8 cellular contexts compared by ENCODE assay signal in the genomic region with DNA sequence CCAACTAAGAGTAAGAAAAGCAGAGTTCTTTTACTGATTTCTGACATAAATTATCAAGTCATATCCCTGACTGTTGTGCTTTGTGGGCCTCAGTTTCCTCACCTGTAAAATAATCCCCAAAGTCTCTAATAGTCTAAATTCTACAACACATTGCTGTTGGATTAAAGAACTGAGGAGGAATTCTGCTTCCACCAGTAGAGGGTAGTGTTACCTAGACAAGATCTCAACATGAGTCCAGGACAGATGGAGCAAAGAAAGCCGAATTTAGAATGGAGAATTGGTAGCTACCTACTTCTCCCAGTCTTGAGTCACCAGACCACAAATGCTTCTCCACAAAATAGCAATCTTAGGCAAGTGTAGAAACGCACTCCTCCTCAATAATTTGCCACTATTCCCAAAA.
DNase-seq lines count a peak whose midpoint lies in the region; ATAC-seq and TF ChIP-seq lines count a peak whose summit lies in the region.

No MANE protein-coding gene starts in this region.

- no peaks in the 10 kb centered on the region for H3K27me3 Mint-ChIP-seq in stimulated activated naive CD8-positive, alpha-beta T cell treated with anti-CD3 and anti-CD28 coated beads, Interleukin-15, amount 100 ng/mL, for 72 hours

- CTCF ChIA-PET in PC-9 (lab: Charles Lee), result no interaction called here

- peaks cover 4 to 5% of the 10 kb centered on the region in 2 donors for H3K9me3 Mint-ChIP-seq in stimulated activated naive CD8-positive, alpha-beta T cell treated with anti-CD3 and anti-CD28 coated beads, Interleukin-15, amount 100 ng/mL, for 72 hours

- no peak overlapping the region for H3K4me2 ChIP-seq in PC-9

- H3F3A ChIP-seq in PC-9 (ENCODE audit: insufficient read depth, low read depth), result no peaks in the 10 kb centered on the region

- no peak overlapping the region for H3K4me3 ChIP-seq in PC-9

- H3K27me3 ChIP-seq in PC-9 (ENCODE audit: insufficient read depth, low read depth), result peaks cover 6% of the 10 kb centered on the region; the same call in 1 of the 2 replicates

- H4K20me1 ChIP-seq in PC-9 (ENCODE audit: insufficient read depth), result no peaks in the 10 kb centered on the region

- H3K4me1 ChIP-seq in PC-9 (replicated peaks; ENCODE audit: insufficient read depth), result no peaks in the 10 kb centered on the region

- in situ Hi-C loops in G401 (cut with HindIII; ENCODE audit: low sequenced_read_pairs), result no loop called here

- no peaks in the 10 kb centered on the region for H3K9me3 ChIP-seq in PC-9 (ENCODE audit: insufficient read depth, low read depth)

- no peaks in the 10 kb centered on the region for H3K36me3 ChIP-seq in PC-9 (ENCODE audit: low read depth)

- no peak overlapping the region for H3K4me3 Mint-ChIP-seq in stimulated activated naive CD8-positive, alpha-beta T cell treated with anti-CD3 and anti-CD28 coated beads, Interleukin-15, amount 100 ng/mL, for 72 hours

- intact Hi-C loops in PC-9 (cut with micrococcal nuclease; ENCODE audit: unreplicated experiment), result loop anchor here (2.0 to 10.0 kb wide), 3 partner anchors 526 to 786 kb away; no protein-coding TSS in a partner anchor

- peak; percentile 68 for TF ChIP-seq CTCF in PC-9 (conservative IDR thresholded peaks at IDR 0.05)

- no peak for ATAC-seq in HG02938 (IDR thresholded peaks at IDR 0.05; ENCODE audit: unreplicated experiment)
- no peak for ATAC-seq in stimulated activated naive CD8-positive, alpha-beta T cell treated with anti-CD3 and anti-CD28 coated beads, Interleukin-15, amount 100 ng/mL, for 72 hours

- no peaks in the 10 kb centered on the region for H3K4me1 Mint-ChIP-seq in stimulated activated naive CD8-positive, alpha-beta T cell treated with anti-CD3 and anti-CD28 coated beads, Interleukin-15, amount 100 ng/mL, for 72 hours

- H2AFZ ChIP-seq in PC-9, result no peak overlapping the region

- no peaks in the 10 kb centered on the region for H3K9me2 ChIP-seq in PC-9 (ENCODE audit: insufficient read depth)

- no TSS peak for BruUV-seq in PC-9 (replicated peaks; lab: Mats Ljungman, UMichigan)

- H3K79me2 ChIP-seq in PC-9 (ENCODE audit: low read depth), result no peaks in the 10 kb centered on the region

- H3K27ac ChIP-seq in PC-9, result no peak overlapping the region

- DNase-seq in G401 (ENCODE audit: low spot score) (peak; percentile 68), HuH-7 (ENCODE audit: low spot score) (peak; percentile 1), PC-9 (no peak), iPS DF 4.7 (ENCODE audit: extremely low read depth, low spot score) (peak; percentile 19), occipital lobe (lab: John Stamatoyannopoulos, UW) (no peak)
- DNase-seq in activated CD8-positive, alpha-beta memory T cell treated with anti-CD3 and anti-CD28 coated beads for 24 hours, result no peak
- DNase-seq in stimulated activated naive CD8-positive, alpha-beta T cell treated with anti-CD3 and anti-CD28 coated beads, Interleukin-15, amount 100 ng/mL, for 72 hours, result no peak

- H3K27ac Mint-ChIP-seq in stimulated activated naive CD8-positive, alpha-beta T cell treated with anti-CD3 and anti-CD28 coated beads, Interleukin-15, amount 100 ng/mL, for 72 hours, result no peak overlapping the region

- POLR2A ChIA-PET in PC-9 (lab: Charles Lee; ENCODE audit: unreplicated experiment), result no interaction called here

Comparison
In these comparisons a context has a peak if more than half of its experiments do, and no peak if none do; other contexts are left out.
1. DNase-seq: peak in G401 (single experiment), HuH-7 (single experiment) and iPS DF 4.7 (single experiment); none in PC-9 (0 of 2), activated CD8-positive, alpha-beta memory T cell treated with anti-CD3 and anti-CD28 coated beads for 24 hours (single experiment), stimulated activated naive CD8-positive, alpha-beta T cell treated with anti-CD3 and anti-CD28 coated beads, Interleukin-15, amount 100 ng/mL, for 72 hours (0 of 2) and occipital lobe (single experiment).